Comparison of ENCODE assay signal across 8 cellular contexts in genomic region chr2:95023222-95023597, GRCh38. TPM values are rescaled to one million over a fixed set of nuclear protein-coding genes. Genes with fewer than 3 reads are reported as not detected.
DNase-seq lines count a peak whose midpoint lies in the region; ATAC-seq, FAIRE-seq and TF ChIP-seq lines count a peak whose summit lies in the region.

No MANE protein-coding gene starts in this region.

- H3K27ac Mint-ChIP-seq in CD4-positive, alpha-beta T cell = peak overlapping the region; percentile 77

- intact Hi-C loops in CD4-positive, alpha-beta T cell (cut with DNase I, micrococcal nuclease) = loop anchor here (1.0 to 5.0 kb wide), 6 partner anchors 32 to 139 kb away; no protein-coding TSS in a partner anchor
- intact Hi-C loops in ascending aorta (cut with DNase I) = no loop called here

- POLR2A ChIA-PET in CD4-positive, alpha-beta T cell (lab: Charles Lee) = interaction anchor here (1.2 to 8.4 kb wide), 18 partner anchors 12 to 142 kb away, joined by 3 to 749 read pairs (median 12); partner anchors contain the start of genes MRPS5, ZNF2 and ZNF514

- peaks cover 54% of the 10 kb centered on the region for H3K4me1 Mint-ChIP-seq in CD4-positive, alpha-beta T cell (ENCODE audit: low read depth)

- H3K4me3 ChIP-seq in MG63 (no peak overlapping the region), ascending aorta (no peak overlapping the region)

- H3K27me3 ChIP-seq in CD4-positive, alpha-beta T cell (ENCODE audit: control insufficient read depth, insufficient read depth, low read length) = no peaks in the 10 kb centered on the region
- H3K27me3 ChIP-seq in MG63 (peaks cover 43% of the 10 kb centered on the region), ascending aorta (no peaks in the 10 kb centered on the region)

- H3K4me1 ChIP-seq in ascending aorta = no peaks in the 10 kb centered on the region

- peak; percentile 71 for TF ChIP-seq CTCF in CD4-positive, alpha-beta T cell (IDR thresholded peaks at IDR 0.05)
- TF ChIP-seq CTCF in ascending aorta (IDR thresholded peaks at IDR 0.05) = no peak

- peak overlapping the region; percentile 56 for H3K27ac ChIP-seq in CD4-positive, alpha-beta T cell (ENCODE audit: low read depth, low read length)
- no peak overlapping the region for H3K27ac ChIP-seq in ascending aorta

- CTCF ChIA-PET in CD4-positive, alpha-beta T cell (lab: Charles Lee) = interaction anchor here (0.9 to 5.7 kb wide), 15 partner anchors 11 to 99 kb away, joined by 3 to 223 read pairs (median 9); partner anchors contain the start of gene MRPS5

- DNase-seq in CD4-positive, alpha-beta T cell = peak; percentile 40 to 70 (median 58)
- DNase-seq in GM19239 (ENCODE audit: insufficient read length, low spot score) (no peak), NCI-H2196 treated with DMSO at 0.1 percent for 48 hours (lab: John Stamatoyannopoulos, UW; ENCODE audit: unreplicated experiment) (peak; percentile 4), MG63 (no peak), ascending aorta (ENCODE audit: low spot score in 2 of 2) (no peak), NCI-H1048 (lab: John Stamatoyannopoulos, UW) (no peak)
- DNase-seq in activated gamma-delta T cell treated with anti-CD3 and anti-CD28 coated beads, Interleukin-2, amount 50 U/mL, for 16 hours (ENCODE audit: low read depth) = peak; percentile 17
- DNase-seq in stimulated activated CD4-positive, alpha-beta T cell treated with anti-CD3 and anti-CD28 coated beads, Interleukin-4, amount 100 ng/mL, for 1 hour = peak; percentile 60

- ATAC-seq in CD4-positive, alpha-beta T cell (ENCODE audit: poor library complexity) = peak; percentile 65

- H3K9me3 ChIP-seq in CD4-positive, alpha-beta T cell (ENCODE audit: control insufficient read depth, low read length) = no peaks in the 10 kb centered on the region
- H3K9me3 ChIP-seq in MG63 (no peaks in the 10 kb centered on the region), ascending aorta (no peaks in the 10 kb centered on the region)

- H3K27me3 Mint-ChIP-seq in CD4-positive, alpha-beta T cell = no peaks in the 10 kb centered on the region

- H3K4me3 Mint-ChIP-seq in CD4-positive, alpha-beta T cell = peak overlapping the region; percentile 84

- no peaks in the 10 kb centered on the region for H3K9me3 Mint-ChIP-seq in CD4-positive, alpha-beta T cell

- H3K36me3 ChIP-seq in MG63 (no peaks in the 10 kb centered on the region), ascending aorta (no peaks in the 10 kb centered on the region)

- FAIRE-seq in GM19239 (lab: Jason Lieb, UNC) = peak; percentile 48

- peaks cover 20% of the 10 kb centered on the region for H3K36me3 Mint-ChIP-seq in CD4-positive, alpha-beta T cell (ENCODE audit: low read depth)

RNA-seq across cellular contexts. Expression of gene MAL, which starts 2.3 kb away (rescaled TPM):
- 100 to 1,000 TPM; 101 to 102 TPM for total RNA-seq in CD4-positive, alpha-beta T cell
- not detected in 2 replicates for total RNA-seq in MG63 (2014; rRNA removed; shearing (Covaris generic); ENCODE audit: low replicate concordance)
- total RNA-seq in ascending aorta = not detected

Comparison
In these comparisons a context has a peak if more than half of its experiments do, and no peak if none do; other contexts are left out.
1. DNase-seq: peak in CD4-positive, alpha-beta T cell (10 of 10), NCI-H2196 treated with DMSO at 0.1 percent for 48 hours (single experiment), activated gamma-delta T cell treated with anti-CD3 and anti-CD28 coated beads, Interleukin-2, amount 50 U/mL, for 16 hours (single experiment) and stimulated activated CD4-positive, alpha-beta T cell treated with anti-CD3 and anti-CD28 coated beads, Interleukin-4, amount 100 ng/mL, for 1 hour (single experiment); none in GM19239 (single experiment), MG63 (single experiment), ascending aorta (0 of 2) and NCI-H1048 (single experiment).
2. RNA of gene MAL, which starts 2.3 kb away (total RNA-seq): 101 to 102 TPM in CD4-positive, alpha-beta T cell; not detected in MG63 and not detected in ascending aorta (single experiment); every median in the first group is over 100 times any median in the second.